25 cellular contexts compared by ENCODE assay signal in the genomic region with DNA sequence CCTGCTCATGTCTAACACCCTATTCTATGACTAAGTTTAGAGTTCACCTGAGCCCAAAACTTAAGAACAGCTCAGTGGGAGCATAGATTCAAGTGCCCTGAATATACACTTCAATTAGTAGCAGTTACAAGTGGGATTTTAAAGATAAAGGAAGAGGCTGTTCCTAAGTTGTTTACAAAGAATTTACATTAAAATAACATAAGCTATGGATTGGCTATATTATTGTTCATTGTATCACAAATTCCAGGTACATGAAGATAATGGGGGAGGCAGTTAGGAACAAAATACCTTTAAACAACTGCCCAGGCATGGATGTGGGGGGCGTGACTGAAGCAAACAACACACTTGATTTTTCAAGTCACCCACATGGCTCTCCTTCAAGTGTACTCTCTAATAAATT. TPM values are rescaled to one million over a fixed set of nuclear protein-coding genes. Genes with fewer than 3 reads are reported as not detected.
"Had no signal": no experiment of that assay in that cellular context is flagged by ENCODE, and none has a peak within 500 bp of the region (broad histone marks: within the 10 kb centered on the region; RNA-seq: fewer than 3 reads in every experiment).

No MANE protein-coding gene starts in this region.

- H3K4me3 ChIP-seq: heart left ventricle, left ventricle myocardium inferior, lower lobe of right lung, spleen, testis, tibial nerve had no signal

- H3K4me1 ChIP-seq: heart left ventricle, left ventricle myocardium inferior, lower lobe of right lung, spleen, tibial nerve had no signal

- ATAC-seq: effector memory CD8-positive, alpha-beta T cell; lower lobe of right lung; sciatic nerve; stimulated activated naive B cell treated with anti-CD40 and anti-IgM and Interleukin-4, amounts not matched to agents 10 μg/mL and 1 μg/mL and 100 μg/mL, for 72 hours; stimulated activated naive CD8-positive, alpha-beta T cell treated with anti-CD3 and anti-CD28 coated beads, Interleukin-15, amount 100 ng/mL, for 72 hours had no signal

- H3K9me3 Mint-ChIP-seq: dendritic cell treated with granulocyte-macrophage colony-stimulating factor and Interleukin-4, amounts not matched to agents 40 ng/mL and 50 ng/mL, for 4 days; effector memory CD8-positive, alpha-beta T cell; immature natural killer cell; stimulated activated naive B cell treated with anti-CD40 and anti-IgM and Interleukin-4, amounts not matched to agents 10 μg/mL and 1 μg/mL and 100 μg/mL, for 72 hours; stimulated activated naive CD8-positive, alpha-beta T cell treated with anti-CD3 and anti-CD28 coated beads, Interleukin-15, amount 100 ng/mL, for 72 hours had no signal

- H3K4me3 Mint-ChIP-seq: dendritic cell treated with granulocyte-macrophage colony-stimulating factor and Interleukin-4, amounts not matched to agents 40 ng/mL and 50 ng/mL, for 4 days; effector memory CD8-positive, alpha-beta T cell; immature natural killer cell; naive B cell; stimulated activated naive B cell treated with anti-CD40 and anti-IgM and Interleukin-4, amounts not matched to agents 10 μg/mL and 1 μg/mL and 100 μg/mL, for 72 hours; stimulated activated naive CD8-positive, alpha-beta T cell treated with anti-CD3 and anti-CD28 coated beads, Interleukin-15, amount 100 ng/mL, for 72 hours had no signal

- H3K9me3 ChIP-seq: heart left ventricle, left ventricle myocardium inferior, lower lobe of right lung, spleen, testis, tibial nerve had no signal

- H3K27me3 Mint-ChIP-seq: dendritic cell treated with granulocyte-macrophage colony-stimulating factor and Interleukin-4, amounts not matched to agents 40 ng/mL and 50 ng/mL, for 4 days; effector memory CD8-positive, alpha-beta T cell; naive B cell; stimulated activated naive B cell treated with anti-CD40 and anti-IgM and Interleukin-4, amounts not matched to agents 10 μg/mL and 1 μg/mL and 100 μg/mL, for 72 hours; stimulated activated naive CD8-positive, alpha-beta T cell treated with anti-CD3 and anti-CD28 coated beads, Interleukin-15, amount 100 ng/mL, for 72 hours had no signal

- H3K27ac ChIP-seq: heart left ventricle, left ventricle myocardium inferior, lower lobe of right lung, spleen, tibial nerve had no signal

- H3K27ac Mint-ChIP-seq: dendritic cell treated with granulocyte-macrophage colony-stimulating factor and Interleukin-4, amounts not matched to agents 40 ng/mL and 50 ng/mL, for 4 days; immature natural killer cell; stimulated activated naive B cell treated with anti-CD40 and anti-IgM and Interleukin-4, amounts not matched to agents 10 μg/mL and 1 μg/mL and 100 μg/mL, for 72 hours had no signal

- H3K27me3 ChIP-seq: heart left ventricle, spleen, testis, tibial nerve had no signal

- DNase-seq: effector memory CD8-positive, alpha-beta T cell; foreskin melanocyte; heart left ventricle; hippocampal formation; immature natural killer cell; left ventricle myocardium inferior; lower lobe of right lung; mesenchymal stem cell; naive B cell; posterior cingulate gyrus; spleen; stimulated activated CD4-positive, alpha-beta T cell treated with anti-CD3 and anti-CD28 coated beads, Interleukin-15, amount 100 ng/mL, for 24 hours; stimulated activated CD4-positive, alpha-beta T cell treated with anti-CD3 and anti-CD28 coated beads, Interleukin-1b, Interleukin-23, amount 100 ng/mL, for 48 hours; stimulated activated CD4-positive, alpha-beta T cell treated with anti-CD3 and anti-CD28 coated beads, Interleukin-4, amount 100 ng/mL, for 24 hours; stimulated activated naive B cell treated with anti-CD40 and anti-IgM and Interleukin-4, amounts not matched to agents 10 μg/mL and 1 μg/mL and 100 μg/mL, for 72 hours; stimulated activated naive CD8-positive, alpha-beta T cell treated with anti-CD3 and anti-CD28 coated beads, Interleukin-15, amount 100 ng/mL, for 72 hours had no signal

RNA-seq across cellular contexts. Expression of gene ROPN1B, which starts 52.7 kb away (rescaled TPM):
- total RNA-seq: epithelial cell of proximal tubule, osteocyte, pulmonary artery endothelial cell, skeletal muscle tissue, spleen, subcutaneous adipose tissue had no signal
- polyA plus RNA-seq: spleen had no signal
